ENCODE assay signal across 17 cellular contexts in genomic region chr3:127755305-127755681, GRCh38.
A peak's percentile ranks its signal among the peaks of the same experiment; 100 is the strongest.
DNase-seq lines count a peak whose midpoint lies in the region; ATAC-seq, FAIRE-seq and TF ChIP-seq lines count a peak whose summit lies in the region.
"Had no signal": no experiment of that assay in that cellular context is flagged by ENCODE, and none has a peak within 500 bp of the region (broad histone marks: within the 10 kb centered on the region; RNA-seq: fewer than 3 reads in every experiment).

No MANE protein-coding gene starts in this region.

- H3K9me3 Mint-ChIP-seq in activated T-helper 2 cell treated with anti-CD3 and anti-CD28 coated beads, Interferon-gamma antibody, Interleukin-2, Interleukin-4, amounts not matched to agents 10 μg/mL and 5 μg/mL and 100 μg/mL, durations not matched to agents 14 hours and 24 hours and 36 hours, result no peaks in the 10 kb centered on the region
- H3K9me3 Mint-ChIP-seq: activated naive CD8-positive, alpha-beta T cell treated with anti-CD3 and anti-CD28 coated beads, Interleukin-2, amount 10 ng/mL, durations not matched to agents 7 days and 5 days had no signal

- H3K27ac ChIP-seq in psoas muscle (peak overlapping the region; percentile 2), stomach (no peak overlapping the region)
- H3K27ac ChIP-seq: breast epithelium, esophagus muscularis mucosa had no signal

- no peak overlapping the region for H3K4me3 Mint-ChIP-seq in activated T-helper 2 cell treated with anti-CD3 and anti-CD28 coated beads, Interferon-gamma antibody, Interleukin-2, Interleukin-4, amounts not matched to agents 10 μg/mL and 5 μg/mL and 100 μg/mL, durations not matched to agents 14 hours and 24 hours and 36 hours (ENCODE audit: low read depth)

- no peak for TF ChIP-seq EP300 in stomach (IDR thresholded peaks at IDR 0.05)

- H3K36me3 ChIP-seq in psoas muscle (ENCODE audit: insufficient read depth in 1 of 2, low read depth in 1 of 2) (peaks cover 0 to 9% of the 10 kb centered on the region in 2 donors), stomach (no peaks in the 10 kb centered on the region)
- H3K36me3 ChIP-seq: breast epithelium, esophagus muscularis mucosa had no signal

- H3K4me1 Mint-ChIP-seq in activated T-helper 2 cell treated with anti-CD3 and anti-CD28 coated beads, Interferon-gamma antibody, Interleukin-2, Interleukin-4, amounts not matched to agents 10 μg/mL and 5 μg/mL and 100 μg/mL, durations not matched to agents 14 hours and 24 hours and 36 hours (ENCODE audit: low read depth), result peaks cover 36% of the 10 kb centered on the region

- CTCF ChIA-PET in GM10248 (lab: Yijun Ruan, JAX), result interaction anchor here (0.7 to 9.7 kb wide), 4 partner anchors 9 to 180 kb away, joined by 3 to 112 read pairs (median 4); no protein-coding TSS in a partner anchor

- TF ChIP-seq POLR2A in GM19193 (IDR thresholded peaks at IDR 0.05; ENCODE audit: extremely low read depth, insufficient read depth, insufficient read length), result peak; percentile 41
- no peak for TF ChIP-seq POLR2A in stomach (IDR thresholded peaks at IDR 0.05)
- TF ChIP-seq POLR2A in GM12892 (IDR thresholded peaks at IDR 0.05; ENCODE audit: low read depth, low read length), result no peak; the same call in 1 of the 2 replicates

- POLR2A ChIA-PET in GM10248 (lab: Yijun Ruan, JAX), result interaction anchor here (0.6 to 2.6 kb wide), 5 partner anchors 8 to 48 kb away, joined by 3 to 19 read pairs (median 3); no protein-coding TSS in a partner anchor

- no peak overlapping the region for H3K4me3 ChIP-seq in psoas muscle
- no peak overlapping the region for H3K4me3 ChIP-seq in stomach
- H3K4me3 ChIP-seq: breast epithelium, esophagus muscularis mucosa had no signal

- H3K4me1 ChIP-seq in psoas muscle (peaks cover 16% of the 10 kb centered on the region), stomach (peaks cover 0 to 17% (median 5%) of the 10 kb centered on the region in 4 donors)
- H3K4me1 ChIP-seq: breast epithelium had no signal

- DNase-seq in GM10248 (ENCODE audit: extremely low spot score) (peak; percentile 47), psoas muscle (no peak), stomach (no peak), GM12892 (ENCODE audit: insufficient read length) (no peak)
- DNase-seq in activated T-helper 2 cell treated with anti-CD3 and anti-CD28 coated beads, Interferon-gamma antibody, Interleukin-2, Interleukin-4, amounts not matched to agents 10 μg/mL and 5 μg/mL and 100 μg/mL, durations not matched to agents 14 hours and 24 hours and 36 hours (ENCODE audit: low spot score), result no peak
- no peak for DNase-seq in activated naive CD4-positive, alpha-beta T cell (lab: John Stamatoyannopoulos, UW)
- DNase-seq: activated naive CD8-positive, alpha-beta T cell treated with anti-CD3 and anti-CD28 coated beads, Interleukin-2, amount 10 ng/mL, durations not matched to agents 7 days and 5 days; GOT3; left ventricle myocardium superior; NCI-H1930; NK-92 treated with Interleukin-12 subunit alpha and Interleukin-12 subunit beta, amount 100 ng/mL, for 24 hours had no signal

- H3K27ac Mint-ChIP-seq in activated T-helper 2 cell treated with anti-CD3 and anti-CD28 coated beads, Interferon-gamma antibody, Interleukin-2, Interleukin-4, amounts not matched to agents 10 μg/mL and 5 μg/mL and 100 μg/mL, durations not matched to agents 14 hours and 24 hours and 36 hours, result peak overlapping the region; percentile 77
- H3K27ac Mint-ChIP-seq: activated naive CD8-positive, alpha-beta T cell treated with anti-CD3 and anti-CD28 coated beads, Interleukin-2, amount 10 ng/mL, durations not matched to agents 7 days and 5 days had no signal

- TF ChIP-seq CTCF in GM10248 (IDR thresholded peaks at IDR 0.05; ENCODE audit: control extremely low read depth, extremely low read depth, low read depth, missing control alignments) (no peak), psoas muscle (IDR thresholded peaks at IDR 0.05) (no peak), stomach (IDR thresholded peaks at IDR 0.05) (no peak)

- intact Hi-C loops in activated T-helper 2 cell treated with anti-CD3 and anti-CD28 coated beads, Interferon-gamma antibody, Interleukin-2, Interleukin-4, amounts not matched to agents 10 μg/mL and 5 μg/mL and 100 μg/mL, durations not matched to agents 14 hours and 24 hours and 36 hours (cut with micrococcal nuclease), result no loop called here
- intact Hi-C loops in psoas muscle (cut with DNase I), result no loop called here
- intact Hi-C loops in stomach (cut with DNase I; ENCODE audit: low total_unique reads), result no loop called here

- no peak for FAIRE-seq in GM12892 (lab: Jason Lieb, UNC)
- FAIRE-seq: TTC549 had no signal

- WGBS in psoas muscle, 3 donors, result 90 to 97% (median 95%) methylated on average over 12 of the region's 12 CpGs
- WGBS in stomach, 5 donors, result 83 to 97% (median 91%) methylated on average over 12 of the region's 12 CpGs

- ATAC-seq in psoas muscle (no peak), GM21390 (IDR thresholded peaks at IDR 0.05; ENCODE audit: unreplicated experiment) (no peak)
- ATAC-seq: left ventricle myocardium superior, right cardiac atrium had no signal

- H3K9me3 ChIP-seq in psoas muscle (no peaks in the 10 kb centered on the region), stomach (no peaks in the 10 kb centered on the region)
- H3K9me3 ChIP-seq: breast epithelium, esophagus muscularis mucosa had no signal

- no peaks in the 10 kb centered on the region for H3K36me3 Mint-ChIP-seq in activated T-helper 2 cell treated with anti-CD3 and anti-CD28 coated beads, Interferon-gamma antibody, Interleukin-2, Interleukin-4, amounts not matched to agents 10 μg/mL and 5 μg/mL and 100 μg/mL, durations not matched to agents 14 hours and 24 hours and 36 hours (ENCODE audit: low read depth)
- H3K36me3 Mint-ChIP-seq: activated naive CD8-positive, alpha-beta T cell treated with anti-CD3 and anti-CD28 coated beads, Interleukin-2, amount 10 ng/mL, durations not matched to agents 7 days and 5 days had no signal

- H3K27me3 Mint-ChIP-seq in activated T-helper 2 cell treated with anti-CD3 and anti-CD28 coated beads, Interferon-gamma antibody, Interleukin-2, Interleukin-4, amounts not matched to agents 10 μg/mL and 5 μg/mL and 100 μg/mL, durations not matched to agents 14 hours and 24 hours and 36 hours (ENCODE audit: low read depth), result peaks cover 2% of the 10 kb centered on the region

- H3K27me3 ChIP-seq in psoas muscle (ENCODE audit: insufficient read depth in 3 of 3, low read length in 2 of 3), result no peaks in the 10 kb centered on the region
- H3K27me3 ChIP-seq in stomach, result no peaks in the 10 kb centered on the region
- H3K27me3 ChIP-seq: breast epithelium, esophagus muscularis mucosa had no signal
